8 cellular contexts compared by ENCODE assay signal in genomic region chr9:133133680-133134418, GRCh38. TPM values are rescaled to one million over a fixed set of nuclear protein-coding genes. Genes with fewer than 3 reads are reported as not detected.
A peak's percentile ranks its signal among the peaks of the same experiment; 100 is the strongest.
DNase-seq lines count a peak whose midpoint lies in the region; ATAC-seq, FAIRE-seq and TF ChIP-seq lines count a peak whose summit lies in the region.

No MANE protein-coding gene starts in this region.

- peak overlapping the region; percentile 93 for H3K4me3 Mint-ChIP-seq in central memory CD8-positive, alpha-beta T cell

- intact Hi-C loops in left colon (cut with DNase I, micrococcal nuclease) = no loop called here

- H3K27me3 Mint-ChIP-seq in central memory CD8-positive, alpha-beta T cell = no peaks in the 10 kb centered on the region

- H3K27ac Mint-ChIP-seq in central memory CD8-positive, alpha-beta T cell (ENCODE audit: low read depth) = peak overlapping the region; percentile 75

- H3K36me3 Mint-ChIP-seq in central memory CD8-positive, alpha-beta T cell (ENCODE audit: insufficient read depth) = peaks cover 64% of the 10 kb centered on the region

- TF ChIP-seq CTCF in D721Med (IDR thresholded peaks at IDR 0.05; ENCODE audit: insufficient read depth, missing control alignments) = no peak

- DNase-seq in GM18507 (ENCODE audit: extremely low spot score, insufficient read length, low read depth) (peak; percentile 93), NCI-H2029 treated with DMSO at 0.1 percent for 48 hours (lab: John Stamatoyannopoulos, UW) (peak; percentile 90), left colon (peak; percentile 89 to 97), D721Med (ENCODE audit: insufficient read length, low spot score) (no peak)
- DNase-seq in activated CD4-positive, alpha-beta T cell treated with anti-CD3 and anti-CD28 coated beads for 1 hour = peak; percentile 83
- peak; percentile 77 to 93 for DNase-seq in central memory CD8-positive, alpha-beta T cell (ENCODE audit: low spot score in 2 of 2)
- DNase-seq in stimulated activated CD4-positive, alpha-beta T cell treated with anti-CD3 and anti-CD28 coated beads, Interleukin-2, amount 100 ng/mL, for 24 hours = peak; percentile 81 to 83

- peak; percentile 94 for FAIRE-seq in GM18507 (lab: Jason Lieb, UNC)
- FAIRE-seq in D721Med (lab: Jason Lieb, UNC) = no peak

- H3K4me1 Mint-ChIP-seq in central memory CD8-positive, alpha-beta T cell = peaks cover 65% of the 10 kb centered on the region

- ATAC-seq in HG02884 (IDR thresholded peaks at IDR 0.05; ENCODE audit: unreplicated experiment) (peak; percentile 97), left colon (peak; percentile 80)
- ATAC-seq in central memory CD8-positive, alpha-beta T cell (replicated peaks; ENCODE audit: extremely low read depth, poor library complexity, severe bottlenecking) = peak; percentile 86

- H3K9me3 Mint-ChIP-seq in central memory CD8-positive, alpha-beta T cell = no peaks in the 10 kb centered on the region

RNA-seq across cellular contexts. Expression of gene RALGDS, which starts 12.8 kb away (rescaled TPM):
- total RNA-seq in left colon = 10 to 100 TPM; 29.1 to 49.1 TPM

RNA-seq across cellular contexts. Expression of gene GBGT1, which starts 29.9 kb away (rescaled TPM):
- total RNA-seq in left colon = 1 to 10 TPM; 4.9 to 5.5 TPM
